2 cellular contexts compared by ENCODE assay signal in genomic region chr7:65354263-65354662, GRCh38.
TF ChIP-seq lines count a peak whose summit lies in the region.

No MANE protein-coding gene starts in this region.

TF ChIP-seq in HepG2, 621 proteins besides CTCF, POLR2A, EP300 and RAD21:
- no peak for TF ChIP-seq XBP1 (CRISPR knock-in tag; IDR thresholded peaks at IDR 0.05)
- TF ChIP-seq RFX5 (IDR thresholded peaks at IDR 0.05; ENCODE audit: low read depth, low read length): no peak
- no peak for TF ChIP-seq ZNF737 (CRISPR knock-in tag; IDR thresholded peaks at IDR 0.05; ENCODE audit: borderline replicate concordance)
- no peak for TF ChIP-seq ATF7-NPFF (CRISPR knock-in tag; IDR thresholded peaks at IDR 0.05; ENCODE audit: low read depth)
- no peak for TF ChIP-seq ETV6 (CRISPR knock-in tag; conservative IDR thresholded peaks at IDR 0.05)
- no peak for TF ChIP-seq ZBTB42 (CRISPR knock-in tag; IDR thresholded peaks at IDR 0.05)
- TF ChIP-seq ZNF878 (CRISPR knock-in tag; IDR thresholded peaks at IDR 0.05): no peak
- no peak for TF ChIP-seq SMARCC2 (IDR thresholded peaks at IDR 0.05)
- TF ChIP-seq SAFB2 (CRISPR knock-in tag; IDR thresholded peaks at IDR 0.05; ENCODE audit: borderline replicate concordance, low read depth): no peak
- TF ChIP-seq PCBP1 (IDR thresholded peaks at IDR 0.05; ENCODE audit: borderline replicate concordance, low read depth, low read length): peak; percentile 89
- TF ChIP-seq PCBP2 (optimal IDR thresholded peaks at IDR 0.05; ENCODE audit: low read depth, low read length, poor library complexity, severe bottlenecking): peak; percentile 86
- TF ChIP-seq YEATS2 (CRISPR knock-in tag; IDR thresholded peaks at IDR 0.05; ENCODE audit: borderline replicate concordance): no peak
- no peak for TF ChIP-seq HOXA9 (CRISPR knock-in tag; IDR thresholded peaks at IDR 0.05; ENCODE audit: borderline replicate concordance)
- no peak for TF ChIP-seq ZBTB38 (CRISPR knock-in tag; IDR thresholded peaks at IDR 0.05)
- TF ChIP-seq HMGA1 (CRISPR knock-in tag; conservative IDR thresholded peaks at IDR 0.05): no peak
- no peak for TF ChIP-seq ZNF670 (CRISPR knock-in tag; IDR thresholded peaks at IDR 0.05; ENCODE audit: borderline replicate concordance)
- TF ChIP-seq, protein P1, sequence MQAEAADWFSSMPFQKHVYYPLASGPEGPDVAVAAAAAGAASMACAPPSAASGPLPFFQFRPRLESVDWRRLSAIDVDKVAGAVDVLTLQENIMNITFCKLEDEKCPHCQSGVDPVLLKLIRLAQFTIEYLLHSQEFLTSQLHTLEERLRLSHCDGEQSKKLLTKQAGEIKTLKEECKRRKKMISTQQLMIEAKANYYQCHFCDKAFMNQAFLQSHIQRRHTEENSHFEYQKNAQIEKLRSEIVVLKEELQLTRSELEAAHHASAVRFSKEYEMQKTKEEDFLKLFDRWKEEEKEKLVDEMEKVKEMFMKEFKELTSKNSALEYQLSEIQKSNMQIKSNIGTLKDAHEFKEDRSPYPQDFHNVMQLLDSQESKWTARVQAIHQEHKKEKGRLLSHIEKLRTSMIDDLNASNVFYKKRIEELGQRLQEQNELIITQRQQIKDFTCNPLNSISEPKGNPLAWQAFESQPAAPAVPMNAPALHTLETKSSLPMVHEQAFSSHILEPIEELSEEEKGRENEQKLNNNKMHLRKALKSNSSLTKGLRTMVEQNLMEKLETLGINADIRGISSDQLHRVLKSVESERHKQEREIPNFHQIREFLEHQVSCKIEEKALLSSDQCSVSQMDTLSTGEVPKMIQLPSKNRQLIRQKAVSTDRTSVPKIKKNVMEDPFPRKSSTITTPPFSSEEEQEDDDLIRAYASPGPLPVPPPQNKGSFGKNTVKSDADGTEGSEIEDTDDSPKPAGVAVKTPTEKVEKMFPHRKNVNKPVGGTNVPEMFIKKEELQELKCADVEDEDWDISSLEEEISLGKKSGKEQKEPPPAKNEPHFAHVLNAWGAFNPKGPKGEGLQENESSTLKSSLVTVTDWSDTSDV (CRISPR knock-in tag; IDR thresholded peaks at IDR 0.05): no peak
- TF ChIP-seq ZNF274 (CRISPR knock-in tag; IDR thresholded peaks at IDR 0.05): no peak
- no peak for TF ChIP-seq NR2F6 (IDR thresholded peaks at IDR 0.05)
- no peak for TF ChIP-seq NR2F6 (CRISPR knock-in tag; IDR thresholded peaks at IDR 0.05)
- TF ChIP-seq HNRNPK (IDR thresholded peaks at IDR 0.05; ENCODE audit: low read depth, low read length, poor library complexity, severe bottlenecking): peak; percentile 99
TF ChIP-seq in HepG2: peak in this region for 3.

TF ChIP-seq in K562, 482 proteins besides CTCF, POLR2A, EP300 and RAD21:
- TF ChIP-seq, protein P2, sequence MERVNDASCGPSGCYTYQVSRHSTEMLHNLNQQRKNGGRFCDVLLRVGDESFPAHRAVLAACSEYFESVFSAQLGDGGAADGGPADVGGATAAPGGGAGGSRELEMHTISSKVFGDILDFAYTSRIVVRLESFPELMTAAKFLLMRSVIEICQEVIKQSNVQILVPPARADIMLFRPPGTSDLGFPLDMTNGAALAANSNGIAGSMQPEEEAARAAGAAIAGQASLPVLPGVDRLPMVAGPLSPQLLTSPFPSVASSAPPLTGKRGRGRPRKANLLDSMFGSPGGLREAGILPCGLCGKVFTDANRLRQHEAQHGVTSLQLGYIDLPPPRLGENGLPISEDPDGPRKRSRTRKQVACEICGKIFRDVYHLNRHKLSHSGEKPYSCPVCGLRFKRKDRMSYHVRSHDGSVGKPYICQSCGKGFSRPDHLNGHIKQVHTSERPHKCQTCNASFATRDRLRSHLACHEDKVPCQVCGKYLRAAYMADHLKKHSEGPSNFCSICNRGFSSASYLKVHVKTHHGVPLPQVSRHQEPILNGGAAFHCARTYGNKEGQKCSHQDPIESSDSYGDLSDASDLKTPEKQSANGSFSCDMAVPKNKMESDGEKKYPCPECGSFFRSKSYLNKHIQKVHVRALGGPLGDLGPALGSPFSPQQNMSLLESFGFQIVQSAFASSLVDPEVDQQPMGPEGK (CRISPR knock-in tag; IDR thresholded peaks at IDR 0.05; ENCODE audit: borderline replicate concordance): no peak
- TF ChIP-seq PCBP2 (IDR thresholded peaks at IDR 0.05; ENCODE audit: low read depth, low read length, poor library complexity, severe bottlenecking): peak; percentile 17
